39 cellular contexts compared by ENCODE assay signal in the genomic region with DNA sequence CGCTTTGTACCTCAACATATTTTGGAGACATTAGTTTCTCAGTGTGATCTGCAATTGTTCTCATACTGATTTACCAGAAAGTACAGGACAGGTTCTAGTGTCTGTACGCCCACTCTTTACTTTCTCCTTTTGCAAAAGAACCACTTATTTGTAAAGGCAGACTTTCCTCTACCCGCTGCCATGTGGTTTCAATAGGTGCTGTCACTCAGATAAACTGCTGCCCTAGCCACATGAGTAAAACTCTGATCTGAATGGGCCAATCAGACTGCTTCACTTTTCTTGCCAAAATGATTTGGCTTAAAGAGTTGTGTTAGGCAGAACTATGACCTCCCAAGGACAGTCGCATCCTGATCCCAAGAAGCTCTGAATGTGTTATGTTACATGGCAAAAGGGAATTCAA.
"Had no signal": no experiment of that assay in that cellular context is flagged by ENCODE, and none has a peak within 500 bp of the region (broad histone marks: within the 10 kb centered on the region; RNA-seq: fewer than 3 reads in every experiment).

No MANE protein-coding gene starts in this region.

- H3K27ac ChIP-seq: adrenal gland, ascending aorta, body of pancreas, brain microvascular endothelial cell, breast epithelium, cardiac muscle cell had no signal

- H3K4me1 Mint-ChIP-seq: activated naive CD4-positive, alpha-beta T cell treated with anti-CD3 and anti-CD28 coated beads, Interleukin-2, amount 10 ng/mL, durations not matched to agents 7 days and 5 days; activated naive CD4-positive, alpha-beta T cell treated with anti-CD3 and anti-CD28 coated beads, Interleukin-2, amount 50 U/mL, for 24 hours; activated naive CD8-positive, alpha-beta T cell treated with anti-CD3 and anti-CD28 coated beads for 36 hours; activated naive CD8-positive, alpha-beta T cell treated with anti-CD3 and anti-CD28 coated beads, Interleukin-2, amount 10 ng/mL, durations not matched to agents 7 days and 5 days; activated naive CD8-positive, alpha-beta T cell treated with anti-CD3 and anti-CD28 coated beads, Interleukin-2, amount 50 U/mL, for 24 hours; activated T-helper 17 cell treated with anti-CD3 and anti-CD28 coated beads, Interleukin-2, amount 50 U/mL, for 72 hours; brain; central memory CD8-positive, alpha-beta T cell had no signal

- ATAC-seq: activated naive CD4-positive, alpha-beta T cell treated with anti-CD3 and anti-CD28 coated beads, Interleukin-2, amount 50 U/mL, for 72 hours; activated naive CD8-positive, alpha-beta T cell treated with anti-CD3 and anti-CD28 coated beads, Interleukin-2, amount 50 U/mL, for 24 hours; activated T-cell treated with anti-CD3 and anti-CD28 coated beads, Interleukin-2, amount 50 U/mL, for 4 hours; activated T-cell treated with anti-CD3 and anti-CD28 coated beads, Interleukin-2, amount 50 U/mL, for 72 hours; activated T-helper 17 cell treated with anti-CD3 and anti-CD28 coated beads, Interleukin-2, amount 50 U/mL, for 72 hours; body of pancreas had no signal

- H3K27me3 Mint-ChIP-seq: activated naive CD4-positive, alpha-beta T cell treated with anti-CD3 and anti-CD28 coated beads, Interleukin-2, amount 10 ng/mL, durations not matched to agents 7 days and 5 days; activated naive CD8-positive, alpha-beta T cell treated with anti-CD3 and anti-CD28 coated beads for 36 hours had no signal

- H3K9me3 ChIP-seq: adrenal gland, ascending aorta, body of pancreas, breast epithelium had no signal

- H3K4me3 ChIP-seq: adrenal gland, ascending aorta, body of pancreas, breast epithelium, cardiac muscle cell had no signal

- H3K36me3 Mint-ChIP-seq: activated naive CD4-positive, alpha-beta T cell treated with anti-CD3 and anti-CD28 coated beads, Interleukin-2, amount 10 ng/mL, durations not matched to agents 7 days and 5 days; activated naive CD4-positive, alpha-beta T cell treated with anti-CD3 and anti-CD28 coated beads, Interleukin-2, amount 50 U/mL, for 24 hours; activated naive CD4-positive, alpha-beta T cell treated with anti-CD3 and anti-CD28 coated beads, Interleukin-2, amount 50 U/mL, for 72 hours; activated naive CD8-positive, alpha-beta T cell; activated naive CD8-positive, alpha-beta T cell treated with anti-CD3 and anti-CD28 coated beads for 36 hours; activated naive CD8-positive, alpha-beta T cell treated with anti-CD3 and anti-CD28 coated beads, Interleukin-2, amount 10 ng/mL, durations not matched to agents 7 days and 5 days; brain had no signal

- H3K9me3 Mint-ChIP-seq: activated naive CD4-positive, alpha-beta T cell treated with anti-CD3 and anti-CD28 coated beads for 36 hours; activated naive CD4-positive, alpha-beta T cell treated with anti-CD3 and anti-CD28 coated beads, Interleukin-2, amount 10 ng/mL, durations not matched to agents 7 days and 5 days; activated naive CD4-positive, alpha-beta T cell treated with anti-CD3 and anti-CD28 coated beads, Interleukin-2, amount 50 U/mL, for 24 hours; activated naive CD4-positive, alpha-beta T cell treated with anti-CD3 and anti-CD28 coated beads, Interleukin-2, amount 50 U/mL, for 72 hours; activated naive CD8-positive, alpha-beta T cell treated with anti-CD3 and anti-CD28 coated beads for 36 hours; activated naive CD8-positive, alpha-beta T cell treated with anti-CD3 and anti-CD28 coated beads, Interleukin-2, amount 10 ng/mL, durations not matched to agents 7 days and 5 days; activated naive CD8-positive, alpha-beta T cell treated with anti-CD3 and anti-CD28 coated beads, Interleukin-2, amount 50 U/mL, for 24 hours; activated T-cell treated with anti-CD3 and anti-CD28 coated beads, Interleukin-2, amount 50 U/mL, for 24 hours; activated T-cell treated with anti-CD3 and anti-CD28 coated beads, Interleukin-2, amount 50 U/mL, for 4 hours; activated T-helper 1 cell treated with anti-CD3 and anti-CD28 coated beads, Interleukin-12 subunit alpha, Interleukin-12 subunit beta, Interleukin-2, Interleukin-4 antibody, amounts not matched to agents 30 ng/mL and 10 ng/mL and 1 ng/mL, durations not matched to agents 14 hours and 24 hours and 36 hours; activated T-helper 2 cell treated with anti-CD3 and anti-CD28 coated beads, Interferon-gamma antibody, Interleukin-2, Interleukin-4, amounts not matched to agents 10 μg/mL and 5 μg/mL and 100 μg/mL, durations not matched to agents 14 hours and 24 hours and 36 hours; brain; central memory CD8-positive, alpha-beta T cell had no signal

- H3K4me3 Mint-ChIP-seq: activated naive CD4-positive, alpha-beta T cell treated with anti-CD3 and anti-CD28 coated beads for 36 hours; activated naive CD4-positive, alpha-beta T cell treated with anti-CD3 and anti-CD28 coated beads, Interleukin-2, amount 10 ng/mL, durations not matched to agents 7 days and 5 days; activated naive CD4-positive, alpha-beta T cell treated with anti-CD3 and anti-CD28 coated beads, Interleukin-2, amount 50 U/mL, for 24 hours; activated naive CD8-positive, alpha-beta T cell; activated naive CD8-positive, alpha-beta T cell treated with anti-CD3 and anti-CD28 coated beads for 36 hours; activated naive CD8-positive, alpha-beta T cell treated with anti-CD3 and anti-CD28 coated beads, Interleukin-2, amount 10 ng/mL, durations not matched to agents 7 days and 5 days; activated naive CD8-positive, alpha-beta T cell treated with anti-CD3 and anti-CD28 coated beads, Interleukin-2, amount 50 U/mL, for 24 hours; activated T-cell treated with anti-CD3 and anti-CD28 coated beads, Interleukin-2, amount 50 U/mL, for 24 hours; activated T-cell treated with anti-CD3 and anti-CD28 coated beads, Interleukin-2, amount 50 U/mL, for 4 hours; activated T-cell treated with anti-CD3 and anti-CD28 coated beads, Interleukin-2, amount 50 U/mL, for 72 hours; activated T-helper 1 cell treated with anti-CD3 and anti-CD28 coated beads, Interleukin-12 subunit alpha, Interleukin-12 subunit beta, Interleukin-2, Interleukin-4 antibody, amounts not matched to agents 30 ng/mL and 10 ng/mL and 1 ng/mL, durations not matched to agents 14 hours and 24 hours and 36 hours; activated T-helper 17 cell treated with anti-CD3 and anti-CD28 coated beads, Interleukin-2, amount 50 U/mL, for 72 hours; brain; central memory CD8-positive, alpha-beta T cell had no signal

- H3K4me1 ChIP-seq: adrenal gland, ascending aorta, body of pancreas, breast epithelium had no signal

- DNase-seq: activated effector memory CD4-positive, alpha-beta T cell treated with anti-CD3 and anti-CD28 coated beads, Interleukin-2, amount 50 U/mL, for 16 hours; activated effector memory CD4-positive, alpha-beta T cell treated with Interleukin-2 at 50 U/mL for 16 hours; activated gamma-delta T cell; activated gamma-delta T cell treated with Interleukin-2 at 50 U/mL for 16 hours; activated naive CD4-positive, alpha-beta T cell; activated naive CD4-positive, alpha-beta T cell treated with anti-CD3 and anti-CD28 coated beads for 36 hours; activated naive CD4-positive, alpha-beta T cell treated with anti-CD3 and anti-CD28 coated beads, Interleukin-2, amount 10 ng/mL, durations not matched to agents 7 days and 5 days; activated naive CD4-positive, alpha-beta T cell treated with anti-CD3 and anti-CD28 coated beads, Interleukin-2, amount 50 U/mL, for 16 hours; activated naive CD4-positive, alpha-beta T cell treated with Interleukin-2 at 50 U/mL for 16 hours; activated naive CD8-positive, alpha-beta T cell treated with anti-CD3 and anti-CD28 coated beads for 36 hours; activated naive CD8-positive, alpha-beta T cell treated with anti-CD3 and anti-CD28 coated beads, Interleukin-2, amount 10 ng/mL, durations not matched to agents 7 days and 5 days; activated naive CD8-positive, alpha-beta T cell treated with anti-CD3 and anti-CD28 coated beads, Interleukin-2, amount 50 U/mL, for 24 hours; activated T-cell treated with anti-CD3 and anti-CD28 coated beads, Interleukin-2, amount 50 U/mL, for 24 hours; activated T-cell treated with anti-CD3 and anti-CD28 coated beads, Interleukin-2, amount 50 U/mL, for 4 hours; activated T-cell treated with anti-CD3 and anti-CD28 coated beads, Interleukin-2, amount 50 U/mL, for 48 hours; activated T-cell treated with anti-CD3 and anti-CD28 coated beads, Interleukin-2, amount 50 U/mL, for 72 hours; adrenal gland; amniotic stem cell; amygdala; anterior cingulate cortex; aorta; body of pancreas; brain microvascular endothelial cell; caudate nucleus; central memory CD4-positive, alpha-beta T cell; cerebellar nuclear complex had no signal

- H3K27ac Mint-ChIP-seq: activated naive CD4-positive, alpha-beta T cell treated with anti-CD3 and anti-CD28 coated beads for 36 hours; activated naive CD4-positive, alpha-beta T cell treated with anti-CD3 and anti-CD28 coated beads, Interleukin-2, amount 10 ng/mL, durations not matched to agents 7 days and 5 days; activated naive CD4-positive, alpha-beta T cell treated with anti-CD3 and anti-CD28 coated beads, Interleukin-2, amount 50 U/mL, for 24 hours; activated naive CD4-positive, alpha-beta T cell treated with anti-CD3 and anti-CD28 coated beads, Interleukin-2, amount 50 U/mL, for 72 hours; activated naive CD8-positive, alpha-beta T cell; activated naive CD8-positive, alpha-beta T cell treated with anti-CD3 and anti-CD28 coated beads for 36 hours; activated naive CD8-positive, alpha-beta T cell treated with anti-CD3 and anti-CD28 coated beads, Interleukin-2, amount 10 ng/mL, durations not matched to agents 7 days and 5 days; activated naive CD8-positive, alpha-beta T cell treated with anti-CD3 and anti-CD28 coated beads, Interleukin-2, amount 50 U/mL, for 24 hours; activated T-cell treated with anti-CD3 and anti-CD28 coated beads, Interleukin-2, amount 50 U/mL, for 24 hours; activated T-cell treated with anti-CD3 and anti-CD28 coated beads, Interleukin-2, amount 50 U/mL, for 72 hours; activated T-helper 1 cell treated with anti-CD3 and anti-CD28 coated beads, Interleukin-12 subunit alpha, Interleukin-12 subunit beta, Interleukin-2, Interleukin-4 antibody, amounts not matched to agents 30 ng/mL and 10 ng/mL and 1 ng/mL, durations not matched to agents 14 hours and 24 hours and 36 hours; activated T-helper 17 cell treated with anti-CD3 and anti-CD28 coated beads, Interleukin-2, amount 50 U/mL, for 72 hours; activated T-helper 2 cell treated with anti-CD3 and anti-CD28 coated beads, Interferon-gamma antibody, Interleukin-2, Interleukin-4, amounts not matched to agents 10 μg/mL and 5 μg/mL and 100 μg/mL, durations not matched to agents 14 hours and 24 hours and 36 hours; brain had no signal

- H3K27me3 ChIP-seq: adrenal gland, ascending aorta, body of pancreas, brain microvascular endothelial cell, breast epithelium, cardiac muscle cell had no signal

- FAIRE-seq: astrocyte, bronchial epithelial cell had no signal

- H3K36me3 ChIP-seq: adrenal gland, ascending aorta, brain microvascular endothelial cell, breast epithelium, cardiac muscle cell had no signal
